1 cellular context compared by ENCODE assay signal in genomic region chr10:4519691-4520402, GRCh38.
A peak's percentile ranks its signal among the peaks of the same experiment; 100 is the strongest.
TF ChIP-seq lines count a peak whose summit lies in the region.

No MANE protein-coding gene starts in this region.

TF ChIP-seq in HEK293, 187 proteins besides CTCF, POLR2A, EP300 and RAD21 (continued from another document):
- TF ChIP-seq ATF2 (tag by site-specific recombination; IDR thresholded peaks at IDR 0.05; ENCODE audit: low read depth): 0 out of 2 replicates have a peak, but pooled peaks have one; percentile 26
- TF ChIP-seq ZNF174 (tag by site-specific recombination; IDR thresholded peaks at IDR 0.05): no peak
- TF ChIP-seq ZNF692 (tag by site-specific recombination; IDR thresholded peaks at IDR 0.05): peak; percentile 52; the same call in 1 of the 2 replicates
- TF ChIP-seq KLF10 (tag by site-specific recombination; IDR thresholded peaks at IDR 0.05): no peak
